Comparison of ENCODE assay signal across 8 cellular contexts in genomic region chr12:6570264-6570887, GRCh38. TPM values are rescaled to one million over a fixed set of nuclear protein-coding genes. Genes with fewer than 3 reads are reported as not detected.
DNase-seq lines count a peak whose midpoint lies in the region; ATAC-seq and TF ChIP-seq lines count a peak whose summit lies in the region.

No MANE protein-coding gene starts in this region.

- H3K27ac Mint-ChIP-seq in activated naive CD8-positive, alpha-beta T cell treated with anti-CD3 and anti-CD28 coated beads for 36 hours, result peak overlapping the region; percentile 64

- intact Hi-C loops in left colon (cut with DNase I, micrococcal nuclease) (no loop called here), upper lobe of right lung (cut with DNase I) (no loop called here)

- H3K36me3 Mint-ChIP-seq in activated naive CD8-positive, alpha-beta T cell treated with anti-CD3 and anti-CD28 coated beads for 36 hours, result peaks cover 38% of the 10 kb centered on the region

- H3K4me3 ChIP-seq in BJ (ENCODE audit: low read depth, low read length), result no peak overlapping the region
- no peak overlapping the region for H3K4me3 ChIP-seq in upper lobe of right lung

- no peaks in the 10 kb centered on the region for H3K9me3 Mint-ChIP-seq in activated naive CD8-positive, alpha-beta T cell treated with anti-CD3 and anti-CD28 coated beads for 36 hours

- CTCF ChIA-PET in BJ (lab: Yijun Ruan, JAX), result interaction anchor here (0.6 to 3.4 kb wide), 11 partner anchors 9 to 128 kb away, joined by 3 to 15 read pairs (median 4); partner anchors contain the start of gene VAMP1

- H3K27me3 ChIP-seq in BJ (ENCODE audit: control insufficient read depth, insufficient read depth, low read length) (no peaks in the 10 kb centered on the region), upper lobe of right lung (no peaks in the 10 kb centered on the region)

- ATAC-seq in GM18861 (IDR thresholded peaks at IDR 0.05; ENCODE audit: unreplicated experiment) (peak; percentile 38), left colon (peak; percentile 28), upper lobe of right lung (no peak), GM18498 (IDR thresholded peaks at IDR 0.05; ENCODE audit: unreplicated experiment) (no peak)

- DNase-seq in BJ (ENCODE audit: low read depth) (no peak), NOMO-1 (lab: John Stamatoyannopoulos, UW; ENCODE audit: unreplicated experiment in 2 of 2) (peak; percentile 16 to 17), left colon (peak; percentile 44 to 74), upper lobe of right lung (peak; percentile 73), OCI-M2 (lab: John Stamatoyannopoulos, UW; ENCODE audit: unreplicated experiment) (no peak)
- peak; percentile 50 for DNase-seq in activated naive CD8-positive, alpha-beta T cell treated with anti-CD3 and anti-CD28 coated beads for 36 hours

- TF ChIP-seq CTCF in BJ (IDR thresholded peaks at IDR 0.05; ENCODE audit: insufficient read depth, low read depth, low read length) (peak; percentile 62), upper lobe of right lung (IDR thresholded peaks at IDR 0.05) (peak; percentile 41)

- H3K36me3 ChIP-seq in BJ (ENCODE audit: control insufficient read depth, insufficient read depth, low read length), result peaks cover 24% of the 10 kb centered on the region
- peaks cover 75% of the 10 kb centered on the region for H3K36me3 ChIP-seq in upper lobe of right lung

- H3K27ac ChIP-seq in upper lobe of right lung, result no peak overlapping the region

- peak overlapping the region; percentile 8 for H3K4me3 Mint-ChIP-seq in activated naive CD8-positive, alpha-beta T cell treated with anti-CD3 and anti-CD28 coated beads for 36 hours

- peaks cover 14% of the 10 kb centered on the region for H3K4me1 ChIP-seq in upper lobe of right lung

- H3K27me3 Mint-ChIP-seq in activated naive CD8-positive, alpha-beta T cell treated with anti-CD3 and anti-CD28 coated beads for 36 hours, result peaks cover 4% of the 10 kb centered on the region

- H3K9me3 ChIP-seq in upper lobe of right lung, result no peaks in the 10 kb centered on the region

- peaks cover 44% of the 10 kb centered on the region for H3K4me1 Mint-ChIP-seq in activated naive CD8-positive, alpha-beta T cell treated with anti-CD3 and anti-CD28 coated beads for 36 hours

- POLR2A ChIA-PET in BJ (lab: Charles Lee), result no interaction called here

RNA-seq across cellular contexts. Expression of gene NOP2, which starts 2.3 kb away (rescaled TPM):
- 28.4 and 32.6 TPM in 2 replicates for polyA plus RNA-seq in BJ (2011; rRNA removed)
- polyA minus RNA-seq in BJ (2011; rRNA and poly(A)+ RNA removed), result 18.1 and 37.2 TPM in 2 replicates
- total RNA-seq in activated naive CD8-positive, alpha-beta T cell treated with anti-CD3 and anti-CD28 coated beads for 36 hours, result 100 to 1,000 TPM; 151 to 153 TPM
- total RNA-seq in left colon (10 to 100 TPM; 22.2 to 34.4 TPM), upper lobe of right lung (32.2 TPM)

RNA-seq across cellular contexts. Expression of gene IFFO1, which starts 14.5 kb away (rescaled TPM):
- polyA plus RNA-seq in BJ (2011; rRNA removed), result 19.6 and 31.9 TPM in 2 replicates
- 9.4 and 12.9 TPM in 2 replicates for polyA minus RNA-seq in BJ (2011; rRNA and poly(A)+ RNA removed)
- total RNA-seq in activated naive CD8-positive, alpha-beta T cell treated with anti-CD3 and anti-CD28 coated beads for 36 hours, result 1 to 10 TPM; 7.2 to 8.1 TPM
- 1 to 10 TPM; 3.8 to 7.2 TPM for total RNA-seq in left colon
- total RNA-seq in upper lobe of right lung, result 23.5 TPM

RNA-seq across cellular contexts. Expression of gene GAPDH, which starts 36.1 kb away (rescaled TPM):
- polyA plus RNA-seq in BJ (2011; rRNA removed), result 12,114 and 18,709 TPM in 2 replicates
- 11,136 and 21,615 TPM in 2 replicates for polyA minus RNA-seq in BJ (2011; rRNA and poly(A)+ RNA removed)
- 1,000 to 10,000 TPM; 8,986 to 9,154 TPM for total RNA-seq in activated naive CD8-positive, alpha-beta T cell treated with anti-CD3 and anti-CD28 coated beads for 36 hours
- total RNA-seq in left colon (1,000 to 10,000 TPM; 2,230 to 2,756 TPM), upper lobe of right lung (736 TPM)

RNA-seq across cellular contexts. Expression of gene CHD4, which starts 36.8 kb away (rescaled TPM):
- polyA plus RNA-seq in BJ (2011; rRNA removed), result 69.8 and 87.6 TPM in 2 replicates
- polyA minus RNA-seq in BJ (2011; rRNA and poly(A)+ RNA removed), result 217 and 222 TPM in 2 replicates
- total RNA-seq in activated naive CD8-positive, alpha-beta T cell treated with anti-CD3 and anti-CD28 coated beads for 36 hours, result 100 to 1,000 TPM; 262 to 293 TPM
- 100 to 1,000 TPM; 142 to 157 TPM for total RNA-seq in left colon
- total RNA-seq in upper lobe of right lung, result 160 TPM

Comparison
In these comparisons a context has a peak if more than half of its experiments do, and no peak if none do; other contexts are left out.
1. DNase-seq: peak in NOMO-1 (2 of 2), activated naive CD8-positive, alpha-beta T cell treated with anti-CD3 and anti-CD28 coated beads for 36 hours (single experiment), left colon (2 of 2) and upper lobe of right lung (single experiment); none in BJ (single experiment) and OCI-M2 (single experiment).
2. ATAC-seq: peak in GM18861 (single experiment) and left colon (single experiment); none in upper lobe of right lung (single experiment) and GM18498 (single experiment).